Comparison of ENCODE assay signal across 25 cellular contexts in the genomic region with DNA sequence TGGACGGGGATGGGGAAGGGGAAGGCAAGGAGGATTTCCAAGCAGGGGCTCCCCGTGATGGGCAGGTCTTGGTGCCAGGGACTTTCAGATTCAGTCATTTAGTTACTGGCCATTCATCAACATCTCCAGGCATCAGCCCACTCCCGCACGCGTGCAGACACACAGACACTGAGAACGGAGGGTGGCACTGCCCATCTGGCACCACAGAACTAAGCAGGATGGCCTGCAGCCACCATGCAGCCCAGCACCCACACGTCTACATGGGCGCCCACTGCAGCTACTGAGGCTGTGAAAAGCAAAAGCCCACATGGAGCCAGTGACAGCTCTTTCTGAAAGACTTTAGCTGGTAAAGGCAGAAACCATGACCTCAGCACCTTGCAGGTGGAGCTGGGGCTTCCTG.
"Had no signal": no experiment of that assay in that cellular context is flagged by ENCODE, and none has a peak within 500 bp of the region (broad histone marks: within the 10 kb centered on the region; RNA-seq: fewer than 3 reads in every experiment).

No MANE protein-coding gene starts in this region.

- DNase-seq: head of caudate nucleus; hippocampal formation; left colon; left lung; lower lobe of right lung; mammary epithelial cell; mesenchymal stem cell; naive B cell; natural killer cell; nephron progenitor cell; psoas muscle; right lobe of liver; stimulated activated CD4-positive, alpha-beta T cell treated with anti-CD3 and anti-CD28 coated beads, Interleukin-1b, Interleukin-23, amount 100 ng/mL, for 48 hours; stimulated activated CD4-positive, alpha-beta T cell treated with anti-CD3 and anti-CD28 coated beads, Interleukin-2, amount 100 ng/mL, for 48 hours; stimulated activated CD4-positive, alpha-beta T cell treated with anti-CD3 and anti-CD28 coated beads, Interleukin-4, amount 100 ng/mL, for 4 hours; stimulated activated CD8-positive, alpha-beta memory T cell treated with anti-CD3 and anti-CD28 coated beads, Interleukin-4, amount 100 ng/mL, for 48 hours; stimulated activated naive CD4-positive, alpha-beta T cell treated with Interleukin-2 at 50 U/mL for 16 hours; stimulated activated naive CD8-positive, alpha-beta T cell treated with anti-CD3 and anti-CD28 coated beads, Interleukin-15, amount 100 ng/mL, for 72 hours; substantia nigra; upper lobe of left lung had no signal

- H3K27me3 Mint-ChIP-seq: naive B cell; stimulated activated memory B cell treated with anti-CD40 and anti-IgM and Interleukin-4, amounts not matched to agents 10 μg/mL and 1 μg/mL and 100 μg/mL, for 72 hours; stimulated activated naive CD8-positive, alpha-beta T cell treated with anti-CD3 and anti-CD28 coated beads, Interleukin-15, amount 100 ng/mL, for 72 hours had no signal

- H3K4me1 Mint-ChIP-seq: naive B cell; stimulated activated memory B cell treated with anti-CD40 and anti-IgM and Interleukin-4, amounts not matched to agents 10 μg/mL and 1 μg/mL and 100 μg/mL, for 72 hours; stimulated activated naive CD8-positive, alpha-beta T cell treated with anti-CD3 and anti-CD28 coated beads, Interleukin-15, amount 100 ng/mL, for 72 hours had no signal

- H3K4me3 ChIP-seq: left lung, lower lobe of right lung, neural progenitor cell, psoas muscle, right lobe of liver, smooth muscle cell, tibial nerve, upper lobe of left lung had no signal

- H3K36me3 Mint-ChIP-seq: naive B cell; natural killer cell; neural progenitor cell; stimulated activated memory B cell treated with anti-CD40 and anti-IgM and Interleukin-4, amounts not matched to agents 10 μg/mL and 1 μg/mL and 100 μg/mL, for 72 hours had no signal

- ATAC-seq: left colon; left lung; lower lobe of right lung; natural killer cell; psoas muscle; right lobe of liver; stimulated activated memory B cell treated with anti-CD40 and anti-IgM and Interleukin-4, amounts not matched to agents 10 μg/mL and 1 μg/mL and 100 μg/mL, for 72 hours; stimulated activated naive CD8-positive, alpha-beta T cell treated with anti-CD3 and anti-CD28 coated beads, Interleukin-15, amount 100 ng/mL, for 72 hours had no signal

- H3K36me3 ChIP-seq: left lung, lower lobe of right lung, neural progenitor cell, right lobe of liver, tibial nerve, upper lobe of left lung had no signal

- H3K4me1 ChIP-seq: left lung, lower lobe of right lung, neural progenitor cell, parathyroid adenoma, psoas muscle, right lobe of liver, upper lobe of left lung had no signal

- H3K27ac Mint-ChIP-seq: naive B cell; natural killer cell; nephron progenitor cell; neural progenitor cell; stimulated activated memory B cell treated with anti-CD40 and anti-IgM and Interleukin-4, amounts not matched to agents 10 μg/mL and 1 μg/mL and 100 μg/mL, for 72 hours; stimulated activated naive CD8-positive, alpha-beta T cell treated with anti-CD3 and anti-CD28 coated beads, Interleukin-15, amount 100 ng/mL, for 72 hours had no signal

- H3K27me3 ChIP-seq: neural progenitor cell, right lobe of liver, tibial nerve, upper lobe of left lung had no signal

- H3K79me2 ChIP-seq: parathyroid adenoma had no signal

- H3K4me2 ChIP-seq: neural progenitor cell, smooth muscle cell had no signal

- H3K9me3 Mint-ChIP-seq: natural killer cell; nephron progenitor cell; stimulated activated naive CD8-positive, alpha-beta T cell treated with anti-CD3 and anti-CD28 coated beads, Interleukin-15, amount 100 ng/mL, for 72 hours had no signal

- H3K4me3 Mint-ChIP-seq: naive B cell; natural killer cell; nephron progenitor cell; neural progenitor cell; stimulated activated memory B cell treated with anti-CD40 and anti-IgM and Interleukin-4, amounts not matched to agents 10 μg/mL and 1 μg/mL and 100 μg/mL, for 72 hours; stimulated activated naive CD8-positive, alpha-beta T cell treated with anti-CD3 and anti-CD28 coated beads, Interleukin-15, amount 100 ng/mL, for 72 hours had no signal

- H3K9me3 ChIP-seq: left lung, lower lobe of right lung, psoas muscle, right lobe of liver, tibial nerve, upper lobe of left lung had no signal

- H3K27ac ChIP-seq: left lung, lower lobe of right lung, neural progenitor cell, parathyroid adenoma, psoas muscle, right lobe of liver, tibial nerve, upper lobe of left lung had no signal

- H2AFZ ChIP-seq: neural progenitor cell, parathyroid adenoma had no signal
